Comparison of ENCODE assay signal across 1 cellular context in genomic region chr1:15101112-15101760, GRCh38.
TF ChIP-seq lines count a peak whose summit lies in the region.

No MANE protein-coding gene starts in this region.

TF ChIP-seq in K562, 482 proteins besides CTCF, POLR2A, EP300 and RAD21:
- TF ChIP-seq ZNF512 (tag; IDR thresholded peaks at IDR 0.05), result peak; percentile 76
- no peak for TF ChIP-seq ZNF41 (CRISPR knock-in tag; conservative IDR thresholded peaks at IDR 0.05)
- TF ChIP-seq ELF4 (CRISPR knock-in tag; IDR thresholded peaks at IDR 0.05), result peak; percentile 48; the same call in 1 of the 2 replicates
- peak; percentile 8 for TF ChIP-seq ARHGAP35 (IDR thresholded peaks at IDR 0.05; ENCODE audit: partially characterized antibody)
TF ChIP-seq in K562: peak in this region for 3.
